15 cellular contexts compared by ENCODE assay signal in the genomic region with DNA sequence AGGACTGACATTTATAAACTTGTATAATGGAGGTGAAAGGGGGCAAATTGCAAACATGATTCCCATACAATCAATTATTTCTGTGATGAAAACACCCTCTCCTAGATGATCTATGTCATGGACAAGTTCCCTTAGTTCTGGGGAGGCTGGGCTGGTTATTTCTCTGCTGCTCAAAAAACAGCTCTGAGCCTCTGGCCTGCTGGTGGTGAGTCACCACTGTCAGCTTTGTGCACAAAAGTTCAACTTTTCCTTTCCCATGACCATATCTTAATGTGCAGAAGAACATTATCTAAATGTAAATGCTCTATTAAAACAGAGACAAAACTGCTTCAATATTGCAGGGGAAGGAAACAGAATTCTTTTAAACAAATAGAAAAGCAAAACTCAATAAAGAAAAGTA.
DNase-seq lines count a peak whose midpoint lies in the region; ATAC-seq and TF ChIP-seq lines count a peak whose summit lies in the region.
"Had no signal": no experiment of that assay in that cellular context is flagged by ENCODE, and none has a peak within 500 bp of the region (broad histone marks: within the 10 kb centered on the region; RNA-seq: fewer than 3 reads in every experiment).

No MANE protein-coding gene starts in this region.

- TF ChIP-seq CTCF in astrocyte of the spinal cord (IDR thresholded peaks at IDR 0.05; ENCODE audit: low read depth, low read length) (no peak), upper lobe of left lung (IDR thresholded peaks at IDR 0.05) (no peak)

- H3K27ac ChIP-seq in effector memory CD4-positive, alpha-beta T cell (ENCODE audit: insufficient read depth, low read length, poor library complexity, severe bottlenecking): no peak overlapping the region
- no peak overlapping the region for H3K27ac ChIP-seq in upper lobe of left lung

- peak; percentile 48 for DNase-seq in Daoy (ENCODE audit: low read depth)
- DNase-seq in M059J (ENCODE audit: low read depth): peak; percentile 52
- DNase-seq in astrocyte of the spinal cord (ENCODE audit: low read depth, low spot score): peak; percentile 67
- DNase-seq in iris pigment epithelial cell (ENCODE audit: low read depth): peak; percentile 84
- DNase-seq in effector memory CD4-positive, alpha-beta T cell: no peak
- DNase-seq in GM19240 (ENCODE audit: insufficient read length, low spot score): no peak
- DNase-seq in upper lobe of left lung: no peak
- DNase-seq: activated CD4-positive, alpha-beta T cell treated with anti-CD3 and anti-CD28 coated beads for 1 hour; activated effector memory CD4-positive, alpha-beta T cell treated with anti-CD3 and anti-CD28 coated beads, Interleukin-2, amount 50 U/mL, for 16 hours; CD4-positive, alpha-beta memory T cell; esophagus squamous epithelium; naive B cell; NCI-H1092 treated with DMSO at 0.1 percent for 48 hours had no signal

- H3K4me3 ChIP-seq in astrocyte of the spinal cord (ENCODE audit: low read depth, low read length) (no peak overlapping the region), upper lobe of left lung (no peak overlapping the region)
- no peak overlapping the region for H3K4me3 ChIP-seq in effector memory CD4-positive, alpha-beta T cell (ENCODE audit: insufficient read depth, low read depth, low read length, poor library complexity, severe bottlenecking)
- H3K4me3 ChIP-seq: esophagus squamous epithelium had no signal

- no peak for ATAC-seq in HG03095 (IDR thresholded peaks at IDR 0.05; ENCODE audit: unreplicated experiment)
- ATAC-seq in upper lobe of left lung (ENCODE audit: low FRiP score in 2 of 2): no peak
- ATAC-seq: sciatic nerve had no signal

- TF ChIP-seq EP300 in upper lobe of left lung (IDR thresholded peaks at IDR 0.05): no peak

- TF ChIP-seq POLR2A in upper lobe of left lung (IDR thresholded peaks at IDR 0.05): no peak

- no peaks in the 10 kb centered on the region for H3K27me3 ChIP-seq in effector memory CD4-positive, alpha-beta T cell (replicated peaks; ENCODE audit: control insufficient read depth, insufficient read depth, low read length, poor library complexity, severe bottlenecking)
- no peaks in the 10 kb centered on the region for H3K27me3 ChIP-seq in upper lobe of left lung
- H3K27me3 ChIP-seq: esophagus squamous epithelium had no signal

- in situ Hi-C loops in astrocyte of the spinal cord (cut with HindIII; ENCODE audit: low sequenced_read_pairs): no loop called here

- H3K4me1 ChIP-seq in effector memory CD4-positive, alpha-beta T cell (ENCODE audit: control insufficient read depth, insufficient read depth, low read length, poor library complexity, severe bottlenecking): peaks cover 9% of the 10 kb centered on the region
- no peaks in the 10 kb centered on the region for H3K4me1 ChIP-seq in upper lobe of left lung

- no peaks in the 10 kb centered on the region for H3K9me3 ChIP-seq in effector memory CD4-positive, alpha-beta T cell (ENCODE audit: control insufficient read depth, low read length)
- no peaks in the 10 kb centered on the region for H3K9me3 ChIP-seq in upper lobe of left lung
- H3K9me3 ChIP-seq: esophagus squamous epithelium had no signal

- H3K36me3 ChIP-seq in effector memory CD4-positive, alpha-beta T cell (ENCODE audit: control insufficient read depth, insufficient read depth, low read length): no peaks in the 10 kb centered on the region
- no peaks in the 10 kb centered on the region for H3K36me3 ChIP-seq in upper lobe of left lung
- H3K36me3 ChIP-seq: esophagus squamous epithelium had no signal

Comparison
In these comparisons a context has a peak if more than half of its experiments do, and no peak if none do; other contexts are left out.
1. DNase-seq: peak in Daoy (single experiment), M059J (single experiment), astrocyte of the spinal cord (single experiment) and iris pigment epithelial cell (single experiment); none in effector memory CD4-positive, alpha-beta T cell (0 of 3), GM19240 (single experiment) and upper lobe of left lung (0 of 2).